11 cellular contexts compared by ENCODE assay signal in the genomic region with DNA sequence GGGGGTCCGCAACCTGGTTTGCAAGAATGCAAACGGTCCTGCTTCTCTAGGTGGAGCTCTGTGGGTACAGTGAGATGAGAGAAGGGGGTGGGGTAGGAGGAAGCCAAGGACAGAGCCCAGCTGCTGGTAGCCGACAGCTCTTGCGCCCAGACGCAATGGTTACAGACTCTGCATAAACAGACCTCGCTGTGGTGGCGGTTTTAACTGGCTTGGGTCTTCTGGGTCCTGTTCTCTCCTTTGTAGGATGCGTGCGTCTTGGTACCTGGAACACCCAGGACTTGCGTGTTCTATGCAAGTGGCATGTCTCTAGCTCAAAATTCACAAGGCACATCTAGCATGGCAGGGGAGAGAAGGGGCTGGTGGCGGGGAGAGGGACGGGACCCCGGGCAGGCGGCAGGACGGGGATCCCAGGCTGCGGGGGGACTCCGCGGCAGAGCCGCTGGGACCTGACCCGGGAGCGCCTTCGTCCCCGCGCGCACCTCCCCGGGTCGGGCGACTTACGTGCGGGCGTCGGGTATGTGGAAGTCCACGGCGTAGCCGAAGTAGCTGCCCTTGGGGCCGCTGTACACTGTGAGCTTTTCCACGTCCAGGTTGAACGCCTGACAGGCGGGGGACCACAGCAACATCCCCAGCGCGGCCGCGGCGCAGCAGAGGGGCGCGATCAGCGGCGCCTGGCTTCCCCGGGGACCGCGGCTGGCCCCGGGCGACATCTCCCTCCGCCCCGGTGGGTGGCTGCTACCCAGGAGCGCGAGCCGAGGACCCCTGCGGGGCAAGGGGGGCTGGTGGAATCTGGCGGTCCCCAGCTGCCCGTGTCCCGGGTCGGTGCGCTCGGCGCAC. TPM values are rescaled to one million over a fixed set of nuclear protein-coding genes. Genes with fewer than 3 reads are reported as not detected.
DNase-seq lines count a peak whose midpoint lies in the region; ATAC-seq, FAIRE-seq and TF ChIP-seq lines count a peak whose summit lies in the region.
"Had no signal": no experiment of that assay in that cellular context is flagged by ENCODE, and none has a peak within 500 bp of the region (broad histone marks: within the 10 kb centered on the region; RNA-seq: fewer than 3 reads in every experiment).

No MANE protein-coding gene starts in this region.

- DNase-seq in AG04449 (ENCODE audit: low read depth, low spot score) (no peak), NCI-H69 (lab: John Stamatoyannopoulos, UW) (peak; percentile 29), foreskin fibroblast (peak in 1 of 2 donors; percentile 35), cortex of kidney (lab: John Stamatoyannopoulos, UW) (no peak), HTR-8/SVneo (ENCODE audit: insufficient read length, low spot score) (no peak), inferior parietal cortex (ENCODE audit: extremely low spot score) (no peak)
- DNase-seq: activated CD8-positive, alpha-beta memory T cell treated with anti-CD3 and anti-CD28 coated beads, Interleukin-2, amount 50 U/mL, for 48 hours; CD4-positive, alpha-beta T cell; stimulated activated naive B cell treated with anti-CD40 and anti-IgM and Interleukin-4, amounts not matched to agents 10 μg/mL and 1 μg/mL and 100 μg/mL, for 72 hours had no signal

- no peak for FAIRE-seq in HTR-8/SVneo (lab: Jason Lieb, UNC)

- no peak for ATAC-seq in HG02938 (IDR thresholded peaks at IDR 0.05; ENCODE audit: unreplicated experiment)

- no peaks in the 10 kb centered on the region for H3F3A ChIP-seq in neural cell (ENCODE audit: insufficient read depth, low read length, poor library complexity, severe bottlenecking)

- H3K4me3 ChIP-seq in AG04449 (ENCODE audit: low read depth, low read length) = peak overlapping the region; percentile 55
- peak overlapping the region; percentile 44 to 52 for H3K4me3 ChIP-seq in foreskin fibroblast (ENCODE audit: low read depth in 1 of 2, low read length in 2 of 2)
- H3K4me3 ChIP-seq in neural cell (ENCODE audit: low read length) = peak overlapping the region; percentile 70

- POLR2A ChIA-PET in AG04449 (lab: Yijun Ruan, JAX) = interaction anchor here (0.7 kb wide), 1 partner anchor 258 kb away, joined by 3 read pairs; no protein-coding TSS in a partner anchor

- CTCF ChIA-PET in AG04449 (lab: Yijun Ruan, JAX) = interaction anchor here (0.6 to 24.4 kb wide), 40 partner anchors 10 to 324 kb away, joined by 3 to 569 read pairs (median 4); no protein-coding TSS in a partner anchor

- peak overlapping the region; percentile 38 for H3K9ac ChIP-seq in neural cell (ENCODE audit: low read length)

- H3K9me3 ChIP-seq in neural cell (ENCODE audit: low read length) = no peaks in the 10 kb centered on the region

- H4K20me1 ChIP-seq in neural cell (ENCODE audit: insufficient read depth) = no peaks in the 10 kb centered on the region

- TF ChIP-seq CTCF in AG04449 (IDR thresholded peaks at IDR 0.05; ENCODE audit: insufficient read depth, low read length, missing control alignments) (no peak), foreskin fibroblast (IDR thresholded peaks at IDR 0.05; ENCODE audit: low read depth, low read length) (no peak), neural cell (IDR thresholded peaks at IDR 0.05; ENCODE audit: poor library complexity, severe bottlenecking) (no peak)

- peaks cover 38% of the 10 kb centered on the region for H3K27me3 ChIP-seq in neural cell (ENCODE audit: insufficient read depth, low read depth, low read length)

- H3K27ac ChIP-seq in neural cell (ENCODE audit: low read length) = no peak overlapping the region

- H3K9me2 ChIP-seq in neural cell (ENCODE audit: insufficient read depth, low read length) = no peaks in the 10 kb centered on the region

- no peak overlapping the region for H2AFZ ChIP-seq in neural cell (ENCODE audit: low read depth, low read length)

- TF ChIP-seq EP300 in neural cell (conservative IDR thresholded peaks at IDR 0.05; ENCODE audit: poor library complexity, severe bottlenecking) = no peak

- H3K36me3 ChIP-seq in neural cell (ENCODE audit: insufficient read depth, low read length) = no peaks in the 10 kb centered on the region

- TF ChIP-seq RAD21 in neural cell (conservative IDR thresholded peaks at IDR 0.05) = no peak

- H3K4me2 ChIP-seq in neural cell (ENCODE audit: low read length) = no peak overlapping the region

- no peaks in the 10 kb centered on the region for H3K79me2 ChIP-seq in neural cell (replicated peaks; ENCODE audit: insufficient read depth, low read length)

TF ChIP-seq in neural cell, 6 proteins besides CTCF, POLR2A, EP300 and RAD21:
- TF ChIP-seq, protein P1, sequence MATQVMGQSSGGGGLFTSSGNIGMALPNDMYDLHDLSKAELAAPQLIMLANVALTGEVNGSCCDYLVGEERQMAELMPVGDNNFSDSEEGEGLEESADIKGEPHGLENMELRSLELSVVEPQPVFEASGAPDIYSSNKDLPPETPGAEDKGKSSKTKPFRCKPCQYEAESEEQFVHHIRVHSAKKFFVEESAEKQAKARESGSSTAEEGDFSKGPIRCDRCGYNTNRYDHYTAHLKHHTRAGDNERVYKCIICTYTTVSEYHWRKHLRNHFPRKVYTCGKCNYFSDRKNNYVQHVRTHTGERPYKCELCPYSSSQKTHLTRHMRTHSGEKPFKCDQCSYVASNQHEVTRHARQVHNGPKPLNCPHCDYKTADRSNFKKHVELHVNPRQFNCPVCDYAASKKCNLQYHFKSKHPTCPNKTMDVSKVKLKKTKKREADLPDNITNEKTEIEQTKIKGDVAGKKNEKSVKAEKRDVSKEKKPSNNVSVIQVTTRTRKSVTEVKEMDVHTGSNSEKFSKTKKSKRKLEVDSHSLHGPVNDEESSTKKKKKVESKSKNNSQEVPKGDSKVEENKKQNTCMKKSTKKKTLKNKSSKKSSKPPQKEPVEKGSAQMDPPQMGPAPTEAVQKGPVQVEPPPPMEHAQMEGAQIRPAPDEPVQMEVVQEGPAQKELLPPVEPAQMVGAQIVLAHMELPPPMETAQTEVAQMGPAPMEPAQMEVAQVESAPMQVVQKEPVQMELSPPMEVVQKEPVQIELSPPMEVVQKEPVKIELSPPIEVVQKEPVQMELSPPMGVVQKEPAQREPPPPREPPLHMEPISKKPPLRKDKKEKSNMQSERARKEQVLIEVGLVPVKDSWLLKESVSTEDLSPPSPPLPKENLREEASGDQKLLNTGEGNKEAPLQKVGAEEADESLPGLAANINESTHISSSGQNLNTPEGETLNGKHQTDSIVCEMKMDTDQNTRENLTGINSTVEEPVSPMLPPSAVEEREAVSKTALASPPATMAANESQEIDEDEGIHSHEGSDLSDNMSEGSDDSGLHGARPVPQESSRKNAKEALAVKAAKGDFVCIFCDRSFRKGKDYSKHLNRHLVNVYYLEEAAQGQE (IDR thresholded peaks at IDR 0.05; ENCODE audit: borderline replicate concordance) = no peak
- peak; percentile 81 for TF ChIP-seq EZH2 (IDR thresholded peaks at IDR 0.05; ENCODE audit: borderline replicate concordance, insufficient read depth, low read length, poor library complexity, severe bottlenecking)

RNA-seq across cellular contexts. Expression of a gene that starts 0.4 kb away (rescaled TPM):
- polyA plus RNA-seq in neural cell = 0.11 TPM in 1 of 2 replicates, not detected in the other
- polyA minus RNA-seq in neural cell = under 0.01 and 0.23 TPM in 2 replicates
